Comparison of ENCODE assay signal across 8 cellular contexts in the genomic region with DNA sequence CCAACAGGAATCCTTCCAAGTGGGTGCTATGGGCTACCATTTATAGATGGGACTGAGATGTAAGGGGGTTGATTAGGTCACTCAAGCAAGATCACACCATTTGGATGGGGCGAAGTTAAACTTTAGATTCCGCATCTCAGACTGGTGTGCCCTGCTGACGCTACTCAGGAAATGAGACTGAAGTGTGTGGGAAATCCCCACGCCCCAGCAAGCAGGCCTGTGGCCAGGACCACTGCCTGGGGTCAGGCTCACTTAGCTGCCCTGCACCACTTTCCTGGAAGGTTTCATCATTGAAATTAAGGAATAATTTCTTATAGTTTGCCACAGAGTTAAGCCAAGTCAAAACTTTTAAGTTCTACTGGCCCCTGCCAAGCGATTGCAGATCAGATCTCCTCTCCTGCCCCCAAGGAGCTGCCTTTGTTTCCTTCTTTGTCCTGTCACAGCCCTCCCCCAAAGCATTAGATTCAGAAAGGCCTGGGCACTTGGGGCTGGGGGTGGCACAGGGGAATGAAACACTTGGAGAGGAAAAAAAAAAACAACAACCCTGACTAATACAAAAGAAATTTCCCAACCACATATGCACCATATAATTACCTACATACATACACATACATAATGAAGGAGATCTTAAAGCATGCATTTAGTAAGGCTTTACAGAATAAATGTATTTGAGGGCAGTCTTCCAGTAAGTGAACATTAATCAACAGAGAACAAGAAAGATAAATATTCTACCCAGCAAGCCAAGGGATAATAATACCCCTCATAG.
DNase-seq lines count a peak whose midpoint lies in the region; ATAC-seq and TF ChIP-seq lines count a peak whose summit lies in the region.

No MANE protein-coding gene starts in this region.

- H3K9me3 Mint-ChIP-seq in activated CD8-positive, alpha-beta T cell treated with anti-CD3 and anti-CD28 coated beads, Interleukin-2, amount 10 ng/mL, durations not matched to agents 7 days and 5 days (ENCODE audit: insufficient read depth): no peaks in the 10 kb centered on the region

- H3K27me3 ChIP-seq in heart right ventricle (no peaks in the 10 kb centered on the region), esophagus squamous epithelium (no peaks in the 10 kb centered on the region), A673 (replicated peaks; ENCODE audit: insufficient read depth, low read depth, low read length, poor library complexity) (no peaks in the 10 kb centered on the region)

- intact Hi-C loops in heart right ventricle (cut with DNase I): loop anchor here in 5 of 10 donors (5.0 to 10.0 kb wide), 2 partner anchors 71 to 87 kb away; partner anchors contain the start of gene PPP1CB (in 4 of the 5)
- intact Hi-C loops in left ventricle myocardium superior (cut with micrococcal nuclease): no loop called here
- intact Hi-C loops in esophagus squamous epithelium (cut with DNase I): no loop called here
- intact Hi-C loops in A673 (cut with micrococcal nuclease; ENCODE audit: unreplicated experiment): no loop called here

- peaks cover 5 to 79% (median 61%) of the 10 kb centered on the region in 9 donors for H3K4me1 ChIP-seq in heart right ventricle
- H3K4me1 ChIP-seq in esophagus squamous epithelium: peaks cover 5 to 37% (median 19%) of the 10 kb centered on the region in 3 donors
- H3K4me1 ChIP-seq in A673 (ENCODE audit: insufficient read depth, low read length, poor library complexity, severe bottlenecking): no peaks in the 10 kb centered on the region

- peak overlapping the region; percentile 64 for H3K27ac Mint-ChIP-seq in activated CD8-positive, alpha-beta T cell treated with anti-CD3 and anti-CD28 coated beads, Interleukin-2, amount 10 ng/mL, durations not matched to agents 7 days and 5 days

- TF ChIP-seq POLR2A in esophagus squamous epithelium (IDR thresholded peaks at IDR 0.05): no peak

- WGBS in heart right ventricle, 2 donors: 40 to 44% methylated on average over 5 of the region's 5 CpGs
- WGBS in esophagus squamous epithelium, 2 donors: 11 to 38% methylated on average over 2 to 5 of the region's 5 CpGs

- POLR2A ChIA-PET in activated CD8-positive, alpha-beta T cell treated with anti-CD3 and anti-CD28 coated beads, Interleukin-2, amount 10 ng/mL, durations not matched to agents 7 days and 5 days (lab: Charles Lee): interaction anchor here (2.1 kb wide), 1 partner anchor 71 kb away, joined by 5 read pairs; the partner anchor contains the start of gene PPP1CB
- POLR2A ChIA-PET in A673 (lab: Charles Lee; ENCODE audit: low non-redundant PET): no interaction called here

- H3K4me3 Mint-ChIP-seq in activated CD8-positive, alpha-beta T cell treated with anti-CD3 and anti-CD28 coated beads, Interleukin-2, amount 10 ng/mL, durations not matched to agents 7 days and 5 days: peak overlapping the region; percentile 17

- H3K9me3 ChIP-seq in heart right ventricle (no peaks in the 10 kb centered on the region), esophagus squamous epithelium (no peaks in the 10 kb centered on the region), A673 (ENCODE audit: low read depth, low read length, poor library complexity, severe bottlenecking) (no peaks in the 10 kb centered on the region)

- H3K27me3 Mint-ChIP-seq in activated CD8-positive, alpha-beta T cell treated with anti-CD3 and anti-CD28 coated beads, Interleukin-2, amount 10 ng/mL, durations not matched to agents 7 days and 5 days (ENCODE audit: low read depth): no peaks in the 10 kb centered on the region

- TF ChIP-seq CTCF in heart right ventricle (IDR thresholded peaks at IDR 0.05) (no peak), esophagus squamous epithelium (IDR thresholded peaks at IDR 0.05) (no peak), A673 (conservative IDR thresholded peaks at IDR 0.05; ENCODE audit: low read depth, low read length) (no peak)

- H3K27ac ChIP-seq in heart right ventricle (peak overlapping the region in 8 of 10 donors; percentile 34 to 84 (median 76)), esophagus squamous epithelium (peak overlapping the region in 3 of 4 donors; percentile 48 to 74 (median 69)), A673 (ENCODE audit: low read depth, low read length, poor library complexity, severe bottlenecking) (no peak overlapping the region)

- CTCF ChIA-PET in activated CD8-positive, alpha-beta T cell treated with anti-CD3 and anti-CD28 coated beads, Interleukin-2, amount 10 ng/mL, durations not matched to agents 7 days and 5 days (lab: Charles Lee): interaction anchor here (0.8 to 4.0 kb wide), 2 partner anchors 87 to 114 kb away, joined by 3 to 23 read pairs; no protein-coding TSS in a partner anchor
- CTCF ChIA-PET in A673 (lab: Charles Lee): no interaction called here

- H3K4me3 ChIP-seq in heart right ventricle (no peak overlapping the region), esophagus squamous epithelium (no peak overlapping the region), A673 (ENCODE audit: low read depth, low read length, poor library complexity, severe bottlenecking) (no peak overlapping the region)

- H3K4me1 Mint-ChIP-seq in activated CD8-positive, alpha-beta T cell treated with anti-CD3 and anti-CD28 coated beads, Interleukin-2, amount 10 ng/mL, durations not matched to agents 7 days and 5 days (ENCODE audit: low read depth): peaks cover 29% of the 10 kb centered on the region

- ATAC-seq in heart right ventricle (peak in 3 of 8 donors; percentile 23 to 48 (median 38)), left ventricle myocardium superior (no peak), HG03469 (IDR thresholded peaks at IDR 0.05; ENCODE audit: unreplicated experiment) (peak; percentile 94)
- peak; percentile 96 for ATAC-seq in activated CD8-positive, alpha-beta T cell treated with anti-CD3 and anti-CD28 coated beads, Interleukin-2, amount 10 ng/mL, durations not matched to agents 7 days and 5 days

- no TSS peak for BruUV-seq in A673 (replicated peaks; lab: Mats Ljungman, UMichigan)

- no peaks in the 10 kb centered on the region for H3K36me3 Mint-ChIP-seq in activated CD8-positive, alpha-beta T cell treated with anti-CD3 and anti-CD28 coated beads, Interleukin-2, amount 10 ng/mL, durations not matched to agents 7 days and 5 days (ENCODE audit: low read depth)

- no peak for DNase-seq in heart right ventricle
- DNase-seq in left ventricle myocardium superior: no peak
- peak; percentile 67 for DNase-seq in activated CD8-positive, alpha-beta T cell treated with anti-CD3 and anti-CD28 coated beads, Interleukin-2, amount 10 ng/mL, durations not matched to agents 7 days and 5 days
- no peak for DNase-seq in esophagus squamous epithelium (lab: John Stamatoyannopoulos, UW)
- peak; percentile 46 to 61 for DNase-seq in stimulated activated CD4-positive, alpha-beta T cell treated with anti-CD3 and anti-CD28 coated beads, Interleukin-4, amount 100 ng/mL, for 48 hours (ENCODE audit: low read depth in 2 of 2)
- no peak for DNase-seq in MV-4-11 (lab: John Stamatoyannopoulos, UW)
- no peak for DNase-seq in A673 (ENCODE audit: low spot score)

- H3K36me3 ChIP-seq in heart right ventricle (no peaks in the 10 kb centered on the region), esophagus squamous epithelium (no peaks in the 10 kb centered on the region), A673 (ENCODE audit: insufficient read depth, low read length, poor library complexity, severe bottlenecking) (no peaks in the 10 kb centered on the region)

Comparison
In these comparisons a context has a peak if more than half of its experiments do, and no peak if none do; other contexts are left out.
1. DNase-seq: peak in activated CD8-positive, alpha-beta T cell treated with anti-CD3 and anti-CD28 coated beads, Interleukin-2, amount 10 ng/mL, durations not matched to agents 7 days and 5 days (single experiment) and stimulated activated CD4-positive, alpha-beta T cell treated with anti-CD3 and anti-CD28 coated beads, Interleukin-4, amount 100 ng/mL, for 48 hours (2 of 2); none in heart right ventricle (0 of 2), left ventricle myocardium superior (single experiment), esophagus squamous epithelium (single experiment), MV-4-11 (single experiment) and A673 (single experiment).